In genomic region chr5:73437126-73438047, GRCh38 we compare ENCODE assay signal across 8 cellular contexts. TPM values are rescaled to one million over a fixed set of nuclear protein-coding genes. Genes with fewer than 3 reads are reported as not detected.
DNase-seq lines count a peak whose midpoint lies in the region; TF ChIP-seq lines count a peak whose summit lies in the region.

No MANE protein-coding gene starts in this region.

- H3K36me3 ChIP-seq in SK-N-SH (replicated peaks in 1 of 2; ENCODE audit: control insufficient read depth in 1 of 2, insufficient read depth in 2 of 2, low read length in 1 of 2), result peaks cover 0 to under 1% of the 10 kb centered on the region in 2 experiments

- H3K36me3 Mint-ChIP-seq in activated naive CD4-positive, alpha-beta T cell treated with anti-CD3 and anti-CD28 coated beads, Interleukin-2, amount 50 U/mL, for 24 hours, result no peaks in the 10 kb centered on the region

- peak overlapping the region; percentile 65 for H2AFZ ChIP-seq in SK-N-SH (ENCODE audit: low read depth)

- peaks cover 84% of the 10 kb centered on the region for H3K79me2 ChIP-seq in SK-N-SH (ENCODE audit: insufficient read depth)

- DNase-seq in activated naive CD4-positive, alpha-beta T cell treated with Interleukin-2 at 50 U/mL for 16 hours, result no peak
- DNase-seq in SK-N-SH, result peak; percentile 69
- DNase-seq in fibroblast of peridontal ligament (ENCODE audit: extremely low read depth), result peak; percentile 67
- peak; percentile 87 for DNase-seq in posterior vena cava (ENCODE audit: low spot score)
- no peak for DNase-seq in NCI-H1105 (lab: John Stamatoyannopoulos, UW)
- DNase-seq in NCI-H128 (lab: John Stamatoyannopoulos, UW; ENCODE audit: unreplicated experiment), result no peak
- DNase-seq in head of caudate nucleus, result no peak

- peak overlapping the region; percentile 88 to 89 for H3K27ac ChIP-seq in SK-N-SH (ENCODE audit: low read depth in 2 of 2, low read length in 1 of 2)

- 10% methylated on average over 32 of the region's 76 CpGs for WGBS in SK-N-SH (ENCODE audit: low lambda C conversion rate)

- peaks cover 50% of the 10 kb centered on the region for H3F3A ChIP-seq in SK-N-SH (replicated peaks; ENCODE audit: insufficient read depth)

- peak overlapping the region; percentile 37 to 38 for H3K4me3 ChIP-seq in SK-N-SH (ENCODE audit: low read depth in 2 of 2, low read length in 1 of 2)

- H3K9me2 ChIP-seq in SK-N-SH, result no peaks in the 10 kb centered on the region

- 0 out of 4 replicates have a peak, but pooled peaks of 1 of the 2 experiments have one; percentile 22 for TF ChIP-seq EP300 in SK-N-SH (IDR thresholded peaks at IDR 0.05; ENCODE audit: borderline replicate concordance in 1 of 2, low read depth in 1 of 2, low read length in 1 of 2)

- TF ChIP-seq CTCF in SK-N-SH (IDR thresholded peaks at IDR 0.05), result peak; percentile 72

- peaks cover 73% of the 10 kb centered on the region for H3K27me3 Mint-ChIP-seq in activated naive CD4-positive, alpha-beta T cell treated with anti-CD3 and anti-CD28 coated beads, Interleukin-2, amount 50 U/mL, for 24 hours

- no peaks in the 10 kb centered on the region for H4K20me1 ChIP-seq in SK-N-SH (ENCODE audit: insufficient read depth)

- peaks cover 6% of the 10 kb centered on the region for H3K9me3 Mint-ChIP-seq in activated naive CD4-positive, alpha-beta T cell treated with anti-CD3 and anti-CD28 coated beads, Interleukin-2, amount 50 U/mL, for 24 hours

- no peaks in the 10 kb centered on the region for H3K27me3 ChIP-seq in SK-N-SH (ENCODE audit: insufficient read depth)

- peak; percentile 20; the same call in 1 of the 2 replicates for TF ChIP-seq RAD21 in SK-N-SH (IDR thresholded peaks at IDR 0.05; ENCODE audit: low read length)

- H3K4me2 ChIP-seq in SK-N-SH, result peak overlapping the region; percentile 75

- H3K4me1 Mint-ChIP-seq in activated naive CD4-positive, alpha-beta T cell treated with anti-CD3 and anti-CD28 coated beads, Interleukin-2, amount 50 U/mL, for 24 hours, result peaks cover 9% of the 10 kb centered on the region

- no peaks in the 10 kb centered on the region for H3K9me3 ChIP-seq in SK-N-SH

- peaks cover under 1 to 41% of the 10 kb centered on the region in 2 experiments for H3K4me1 ChIP-seq in SK-N-SH (ENCODE audit: control insufficient read depth in 1 of 2, insufficient read depth in 2 of 2, low read depth in 1 of 2, low read length in 1 of 2)

- POLR2A ChIA-PET in SK-N-SH (lab: Yijun Ruan, JAX), result no interaction called here

- peak overlapping the region; percentile 59 for H3K4me3 Mint-ChIP-seq in activated naive CD4-positive, alpha-beta T cell treated with anti-CD3 and anti-CD28 coated beads, Interleukin-2, amount 50 U/mL, for 24 hours

- H3K9ac ChIP-seq in SK-N-SH, result peak overlapping the region; percentile 78

- H3K27ac Mint-ChIP-seq in activated naive CD4-positive, alpha-beta T cell treated with anti-CD3 and anti-CD28 coated beads, Interleukin-2, amount 50 U/mL, for 24 hours, result no peak overlapping the region

- CTCF ChIA-PET in SK-N-SH (lab: Yijun Ruan, JAX), result interaction anchor here (0.9 to 4.5 kb wide), 4 partner anchors 14 to 20 kb away, joined by 3 to 22 read pairs (median 4); no protein-coding TSS in a partner anchor

- intact Hi-C loops in posterior vena cava (cut with DNase I), result no loop called here
- intact Hi-C loops in head of caudate nucleus (cut with DNase I), result no loop called here

TF ChIP-seq in SK-N-SH, 30 proteins besides CTCF, POLR2A, EP300 and RAD21 (continues in another document):
- TF ChIP-seq TEAD4 (IDR thresholded peaks at IDR 0.05; ENCODE audit: borderline replicate concordance, insufficient read depth) (no peak), MEF2A (IDR thresholded peaks at IDR 0.05; ENCODE audit: borderline replicate concordance, low read depth) (peak; percentile 13; the same call in 1 of the 2 replicates), EZH2phosphoT487 (IDR thresholded peaks at IDR 0.05; ENCODE audit: borderline replicate concordance, low read depth) (no peak), POLR2AphosphoS5 (IDR thresholded peaks at IDR 0.05; ENCODE audit: low read depth, low read length) (no peak), NFIC (IDR thresholded peaks at IDR 0.05; ENCODE audit: borderline replicate concordance) (no peak), NRF1 (IDR thresholded peaks at IDR 0.05; ENCODE audit: low read depth, low read length) (no peak), TCF12 (IDR thresholded peaks at IDR 0.05) (peak; percentile 16), MXI1 (IDR thresholded peaks at IDR 0.05; ENCODE audit: low read depth, low read length) (no peak), SIN3A (IDR thresholded peaks at IDR 0.05; ENCODE audit: borderline replicate concordance, low read depth, low read length) (no peak), SMC3 (IDR thresholded peaks at IDR 0.05; ENCODE audit: low read depth, low read length) (peak; percentile 11; the same call in 1 of the 2 replicates), YY1 (IDR thresholded peaks at IDR 0.05; ENCODE audit: low read depth) (no peak), CHD2 (IDR thresholded peaks at IDR 0.05; ENCODE audit: low read length, partially characterized antibody) (no peak), USF2 (IDR thresholded peaks at IDR 0.05; ENCODE audit: borderline replicate concordance, low read depth, low read length) (no peak), REST (IDR thresholded peaks at IDR 0.05; ENCODE audit: low read depth, low read length) (no peak), PBX3 (IDR thresholded peaks at IDR 0.05) (peak; percentile 16; the same call in 1 of the 2 replicates), FOXM1 (IDR thresholded peaks at IDR 0.05; ENCODE audit: low read depth) (no peak), JUND (IDR thresholded peaks at IDR 0.05) (no peak)
- TF ChIP-seq, protein P1, sequence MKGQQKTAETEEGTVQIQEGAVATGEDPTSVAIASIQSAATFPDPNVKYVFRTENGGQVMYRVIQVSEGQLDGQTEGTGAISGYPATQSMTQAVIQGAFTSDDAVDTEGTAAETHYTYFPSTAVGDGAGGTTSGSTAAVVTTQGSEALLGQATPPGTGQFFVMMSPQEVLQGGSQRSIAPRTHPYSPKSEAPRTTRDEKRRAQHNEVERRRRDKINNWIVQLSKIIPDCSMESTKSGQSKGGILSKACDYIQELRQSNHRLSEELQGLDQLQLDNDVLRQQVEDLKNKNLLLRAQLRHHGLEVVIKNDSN (IDR thresholded peaks at IDR 0.05; ENCODE audit: borderline replicate concordance, low read depth), result no peak

RNA-seq across cellular contexts. Expression of gene FOXD1, which starts 11.2 kb away (rescaled TPM):
- 39.6 and 73.9 TPM in 2 replicates for polyA plus RNA-seq in SK-N-SH (2012; rRNA removed)
- polyA plus RNA-seq in SK-N-SH (2012; cell fraction: cytosol; rRNA removed), result 71.2 and 72.6 TPM in 2 replicates
- 48.7 and 52.6 TPM in 2 replicates for polyA plus RNA-seq in SK-N-SH (2012; cell fraction: nucleus; rRNA removed)
- total RNA-seq in posterior vena cava, result 10 to 100 TPM; 10.2 to 15.8 TPM

Comparison
In these comparisons a context has a peak if more than half of its experiments do, and no peak if none do; other contexts are left out.
1. DNase-seq: peak in SK-N-SH (single experiment), fibroblast of peridontal ligament (single experiment) and posterior vena cava (single experiment); none in activated naive CD4-positive, alpha-beta T cell treated with Interleukin-2 at 50 U/mL for 16 hours (single experiment), NCI-H1105 (single experiment), NCI-H128 (single experiment) and head of caudate nucleus (0 of 42).